ENCODE assay signal across 1 cellular context in genomic region chr3:9884555-9885165, GRCh38.
TF ChIP-seq lines count a peak whose summit lies in the region.

No MANE protein-coding gene starts in this region.

TF ChIP-seq in endothelial cell of umbilical vein, 7 proteins besides CTCF, POLR2A, EP300 and RAD21:
- TF ChIP-seq MAX (IDR thresholded peaks at IDR 0.05; ENCODE audit: insufficient read depth, insufficient read length): no peak
- TF ChIP-seq GATA2 (IDR thresholded peaks at IDR 0.05; ENCODE audit: insufficient read depth, insufficient read length, low read depth, low read length): peak; percentile 60
- TF ChIP-seq POLR2AphosphoS5 (IDR thresholded peaks at IDR 0.05; ENCODE audit: insufficient read depth, low read depth, low read length): no peak
- TF ChIP-seq FOS (IDR thresholded peaks at IDR 0.05; ENCODE audit: borderline replicate concordance, insufficient read depth, low read length): peak; percentile 48
- TF ChIP-seq JUN (IDR thresholded peaks at IDR 0.05; ENCODE audit: borderline replicate concordance, insufficient read depth, insufficient read length, low read depth): no peak
- TF ChIP-seq EZH2 (IDR thresholded peaks at IDR 0.05; ENCODE audit: borderline replicate concordance, low read depth, low read length, severe bottlenecking): no peak
- TF ChIP-seq MYC (IDR thresholded peaks at IDR 0.05; ENCODE audit: low read depth, low read length): no peak
TF ChIP-seq in endothelial cell of umbilical vein: peak in this region for 2.
